ENCODE assay signal across 12 cellular contexts in the genomic region with DNA sequence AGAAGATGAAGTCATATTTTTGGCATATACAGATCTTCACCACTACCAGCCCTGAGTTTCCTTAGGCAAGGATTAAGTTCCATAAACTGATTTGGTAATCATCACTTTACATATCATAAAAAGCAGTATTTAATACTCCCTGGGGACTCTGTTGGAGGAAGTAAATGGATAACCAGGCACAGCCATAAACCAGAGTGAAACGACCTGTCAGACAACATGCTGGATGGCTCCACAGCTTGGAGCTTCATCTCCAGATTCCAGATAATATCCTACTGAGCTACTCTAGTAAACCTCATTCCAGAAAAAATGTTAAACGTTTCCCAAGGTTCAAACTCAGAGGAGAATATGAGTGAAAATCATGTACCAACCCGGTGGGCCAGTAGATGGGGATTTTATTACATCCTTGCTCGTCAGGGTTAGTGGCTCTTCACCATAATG.
"Had no signal": no experiment of that assay in that cellular context is flagged by ENCODE, and none has a peak within 500 bp of the region (broad histone marks: within the 10 kb centered on the region; RNA-seq: fewer than 3 reads in every experiment).

No MANE protein-coding gene starts in this region.

- H3K27me3 Mint-ChIP-seq: activated naive CD4-positive, alpha-beta T cell treated with anti-CD3 and anti-CD28 coated beads, Interleukin-2, amount 50 U/mL, for 24 hours had no signal

- H3K4me1 ChIP-seq: upper lobe of right lung had no signal

- H3K36me3 Mint-ChIP-seq: activated naive CD4-positive, alpha-beta T cell treated with anti-CD3 and anti-CD28 coated beads, Interleukin-2, amount 50 U/mL, for 24 hours had no signal

- H3K27ac ChIP-seq: upper lobe of right lung had no signal

- DNase-seq: activated CD4-positive, alpha-beta T cell treated with anti-CD3 and anti-CD28 coated beads, Interleukin-2, amount 50 U/mL, for 1 hour; activated T-cell treated with anti-CD3 and anti-CD28 coated beads for 4 hours; caudate nucleus; left ventricle myocardium superior; mesendoderm; nephron progenitor cell; stimulated activated CD4-positive, alpha-beta T cell treated with anti-CD3 and anti-CD28 coated beads, Interleukin-2, amount 100 ng/mL, for 48 hours; stimulated activated naive CD8-positive, alpha-beta T cell treated with anti-CD3 and anti-CD28 coated beads, Interleukin-15, Interleukin-2, amounts not matched to agents 100 U/mL and 50 U/mL, for 24 hours; upper lobe of right lung had no signal

- H3K4me1 Mint-ChIP-seq: activated naive CD4-positive, alpha-beta T cell treated with anti-CD3 and anti-CD28 coated beads, Interleukin-2, amount 50 U/mL, for 24 hours had no signal

- H3K4me3 Mint-ChIP-seq: activated naive CD4-positive, alpha-beta T cell treated with anti-CD3 and anti-CD28 coated beads, Interleukin-2, amount 50 U/mL, for 24 hours; nephron progenitor cell; T-helper 1 cell treated with Interleukin-12 subunit alpha and Interleukin-12 subunit beta and Interleukin-4 antibody, amounts not matched to agents 30 μg/mL and 1 μg/mL, for 36 hours had no signal

- H3K4me3 ChIP-seq: upper lobe of right lung had no signal

- H3K27me3 ChIP-seq: upper lobe of right lung had no signal

- H3K27ac Mint-ChIP-seq: activated naive CD4-positive, alpha-beta T cell treated with anti-CD3 and anti-CD28 coated beads, Interleukin-2, amount 50 U/mL, for 24 hours; activated T-helper 2 cell treated with anti-CD3 and anti-CD28 coated beads, Interferon-gamma antibody, Interleukin-2, Interleukin-4, amounts not matched to agents 10 μg/mL and 5 μg/mL and 100 μg/mL, durations not matched to agents 14 hours and 24 hours and 36 hours; nephron progenitor cell; T-helper 1 cell treated with Interleukin-12 subunit alpha and Interleukin-12 subunit beta and Interleukin-4 antibody, amounts not matched to agents 30 μg/mL and 1 μg/mL, for 36 hours had no signal

- ATAC-seq: left ventricle myocardium superior; stimulated activated naive CD8-positive, alpha-beta T cell treated with anti-CD3 and anti-CD28 coated beads, Interleukin-15, Interleukin-2, amounts not matched to agents 100 U/mL and 50 U/mL, for 24 hours; upper lobe of right lung had no signal

- H3K9me3 ChIP-seq: upper lobe of right lung had no signal

- H3K36me3 ChIP-seq: upper lobe of right lung had no signal
